ENCODE assay signal across 1 cellular context in genomic region chr4:6575503-6576240, GRCh38.
TF ChIP-seq lines count a peak whose summit lies in the region.

No MANE protein-coding gene starts in this region.

TF ChIP-seq in K562, 482 proteins besides CTCF, POLR2A, EP300 and RAD21 (continued from another document):
- TF ChIP-seq RREB1 (CRISPR knock-in tag; IDR thresholded peaks at IDR 0.05) (0 out of 2 replicates have a peak, but pooled peaks have one; percentile 4), GABPA (tag; conservative IDR thresholded peaks at IDR 0.05; ENCODE audit: low read depth) (peak; percentile 5; the same call in 1 of the 2 replicates)
